In genomic region chr6:149380523-149380922, GRCh38 we compare ENCODE assay signal across 24 cellular contexts. TPM values are rescaled to one million over a fixed set of nuclear protein-coding genes. Genes with fewer than 3 reads are reported as not detected.
DNase-seq lines count a peak whose midpoint lies in the region; ATAC-seq, FAIRE-seq and TF ChIP-seq lines count a peak whose summit lies in the region.
"Had no signal": no experiment of that assay in that cellular context is flagged by ENCODE, and none has a peak within 500 bp of the region (broad histone marks: within the 10 kb centered on the region; RNA-seq: fewer than 3 reads in every experiment).

No MANE protein-coding gene starts in this region.

- H3K79me2 ChIP-seq in osteoblast (ENCODE audit: insufficient read depth, low read length): peaks cover 52% of the 10 kb centered on the region

- no peaks in the 10 kb centered on the region for H3K27me3 Mint-ChIP-seq in activated T-cell treated with anti-CD3 and anti-CD28 coated beads, Interleukin-2, amount 50 U/mL, for 24 hours

- no peak overlapping the region for H3K27ac ChIP-seq in osteoblast (ENCODE audit: low read depth, low read length)
- H3K27ac ChIP-seq: BLaER1, KMS-11 had no signal

- no peak for DNase-seq in activated T-cell treated with anti-CD3 and anti-CD28 coated beads, Interleukin-2, amount 50 U/mL, for 24 hours
- DNase-seq in activated T-cell treated with anti-CD3 and anti-CD28 coated beads, Interleukin-2, amount 50 U/mL, for 1 hour: no peak
- DNase-seq in RKO (ENCODE audit: low spot score) (peak; percentile 42), osteoblast (ENCODE audit: insufficient read length, low spot score, missing footprints) (peak; percentile 31), HPDE6-E6E7 (ENCODE audit: extremely low spot score) (no peak), urothelium cell line (ENCODE audit: low spot score) (no peak)
- DNase-seq: Calu3; CD8-positive, alpha-beta T cell; HFFc6; MV-4-11; NCI-H1417; NCI-H187; NCI-H2107; NCI-H510A treated with DMSO at 0.1 percent for 48 hours; NCI-H774; OCI-M1; RPMI8226; SHP77 treated with DMSO at 0.1 percent for 48 hours had no signal

- no peak for FAIRE-seq in urothelium cell line (lab: Jason Lieb, UNC)
- FAIRE-seq: GM12891, H54 had no signal

- no peak for TF ChIP-seq CTCF in osteoblast (IDR thresholded peaks at IDR 0.05; ENCODE audit: extremely low read depth, low read depth, low read length)

- peak; percentile 50 for ATAC-seq in GM18868 (IDR thresholded peaks at IDR 0.05; ENCODE audit: unreplicated experiment)
- no peak for ATAC-seq in HG03342 (IDR thresholded peaks at IDR 0.05; ENCODE audit: unreplicated experiment)
- ATAC-seq: CD8-positive, alpha-beta T cell had no signal

- no peaks in the 10 kb centered on the region for H3K27me3 ChIP-seq in osteoblast (ENCODE audit: insufficient read depth, low read length)
- H3K27me3 ChIP-seq: BLaER1 had no signal

- H4K20me1 ChIP-seq in osteoblast (ENCODE audit: insufficient read depth, low read length): peaks cover 9% of the 10 kb centered on the region
- H4K20me1 ChIP-seq: BLaER1 had no signal

- no peak overlapping the region for H3K4me3 ChIP-seq in osteoblast (ENCODE audit: insufficient read depth, low read length)
- H3K4me3 ChIP-seq: BLaER1 had no signal

- peaks cover 4% of the 10 kb centered on the region for H3K9me3 Mint-ChIP-seq in activated T-cell treated with anti-CD3 and anti-CD28 coated beads, Interleukin-2, amount 50 U/mL, for 24 hours
- H3K9me3 Mint-ChIP-seq: CD8-positive, alpha-beta T cell; HFFc6 had no signal

- H3K36me3 ChIP-seq in osteoblast (ENCODE audit: insufficient read depth, low read length): peaks cover 26% of the 10 kb centered on the region

- H3K4me3 Mint-ChIP-seq in activated T-cell treated with anti-CD3 and anti-CD28 coated beads, Interleukin-2, amount 50 U/mL, for 24 hours: no peak overlapping the region
- H3K4me3 Mint-ChIP-seq: CD8-positive, alpha-beta T cell; HFFc6 had no signal

- H3K36me3 Mint-ChIP-seq in activated T-cell treated with anti-CD3 and anti-CD28 coated beads, Interleukin-2, amount 50 U/mL, for 24 hours (ENCODE audit: low read depth): peaks cover 94% of the 10 kb centered on the region

- peaks cover 84% of the 10 kb centered on the region for H3K4me1 Mint-ChIP-seq in activated T-cell treated with anti-CD3 and anti-CD28 coated beads, Interleukin-2, amount 50 U/mL, for 24 hours (ENCODE audit: low read depth)

- no peaks in the 10 kb centered on the region for H3K4me1 ChIP-seq in osteoblast (ENCODE audit: insufficient read depth, low read length)
- H3K4me1 ChIP-seq: BLaER1 had no signal

- no peaks in the 10 kb centered on the region for H3K9me3 ChIP-seq in osteoblast (ENCODE audit: low read depth, low read length)

- H3K27ac Mint-ChIP-seq in activated T-cell treated with anti-CD3 and anti-CD28 coated beads, Interleukin-2, amount 50 U/mL, for 24 hours: peak overlapping the region; percentile 83
- H3K27ac Mint-ChIP-seq: CD8-positive, alpha-beta T cell; HFFc6 had no signal

- H2AFZ ChIP-seq in osteoblast (ENCODE audit: low read length): no peak overlapping the region

- H3K4me2 ChIP-seq in osteoblast (ENCODE audit: insufficient read depth, low read length): no peak overlapping the region
- H3K4me2 ChIP-seq: BLaER1, KMS-11 had no signal

RNA-seq across cellular contexts. Expression of gene SUMO4, which starts 19.5 kb away (rescaled TPM):
- 3.5 and 3.6 TPM in 2 replicates for total RNA-seq in osteoblast

Comparison
In these comparisons a context has a peak if more than half of its experiments do, and no peak if none do; other contexts are left out.
1. DNase-seq: peak in RKO (single experiment) and osteoblast (single experiment); none in activated T-cell treated with anti-CD3 and anti-CD28 coated beads, Interleukin-2, amount 50 U/mL, for 24 hours (single experiment), activated T-cell treated with anti-CD3 and anti-CD28 coated beads, Interleukin-2, amount 50 U/mL, for 1 hour (single experiment), HPDE6-E6E7 (single experiment) and urothelium cell line (single experiment).